In the genomic region with DNA sequence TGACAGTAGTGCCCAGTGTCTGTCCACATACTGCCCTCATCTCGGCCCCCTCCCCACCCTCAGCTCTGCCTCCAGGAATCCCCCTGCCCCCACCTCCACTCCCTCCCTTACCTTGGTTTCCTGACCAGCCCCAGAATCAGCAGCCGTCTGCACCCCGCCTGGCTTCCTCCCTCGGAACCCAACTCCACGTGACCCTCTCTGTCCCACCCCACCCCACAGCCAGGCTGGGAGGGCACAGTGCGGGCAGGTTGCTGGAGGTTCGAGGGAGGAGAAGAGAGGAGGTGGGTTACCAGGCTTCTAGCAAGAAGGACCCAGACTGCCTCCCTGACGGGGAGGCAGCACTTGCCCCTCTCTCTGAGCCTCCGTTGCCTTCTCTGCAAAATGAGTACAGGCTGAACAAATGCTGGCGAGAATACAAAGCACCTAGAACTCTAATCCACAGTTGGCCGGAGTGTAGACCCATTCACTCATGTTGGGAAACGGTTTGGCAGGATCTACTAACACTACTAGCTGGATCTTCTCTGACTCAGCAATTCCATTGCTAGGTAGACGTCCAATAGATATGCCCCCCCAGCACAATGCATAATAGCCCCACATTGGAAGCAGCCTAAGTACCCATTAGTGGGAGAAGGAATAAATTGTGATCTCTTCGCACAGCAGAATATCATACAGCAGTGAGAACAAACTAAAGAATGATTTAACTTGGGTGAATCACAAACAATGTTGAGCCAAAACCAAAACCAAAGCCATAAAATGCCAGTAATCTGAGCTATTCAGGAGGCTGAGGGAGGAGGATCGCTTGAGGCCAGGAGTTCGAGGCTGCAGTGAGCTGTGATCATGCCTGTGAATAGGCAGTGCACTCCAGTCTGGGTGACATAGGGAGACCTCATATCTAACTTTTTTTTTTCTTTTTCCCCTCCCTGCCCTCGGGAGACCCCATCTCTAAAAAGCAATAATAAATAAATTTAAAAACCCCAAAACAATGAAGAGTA, we compare ENCODE assay signal across 8 cellular contexts. TPM values are rescaled to one million over a fixed set of nuclear protein-coding genes. Genes with fewer than 3 reads are reported as not detected.
DNase-seq lines count a peak whose midpoint lies in the region; ATAC-seq and TF ChIP-seq lines count a peak whose summit lies in the region.

A gene (minus strand): TSS at position 151 of the 992 bp plus-strand sequence. CDS start 186 bp downstream, outside the sequence.

- peaks cover 17 to 38% of the 10 kb centered on the region in 2 donors for H3K36me3 Mint-ChIP-seq in CD4-positive, alpha-beta memory T cell

- H3K9me3 Mint-ChIP-seq in CD4-positive, alpha-beta memory T cell, result no peaks in the 10 kb centered on the region

- intact Hi-C loops in CD4-positive, alpha-beta memory T cell (cut with micrococcal nuclease), result loop anchor here (1.0 to 5.0 kb wide), 3 partner anchors 14 to 87 kb away; a partner anchor contains a TSS

- peak within 1 kb of the TSS; percentile 91 for H3K27ac ChIP-seq in CD4-positive, alpha-beta memory T cell (ENCODE audit: low read depth, low read length)
- H3K27ac ChIP-seq in esophagus (ENCODE audit: low read depth in 2 of 2, low read length in 1 of 2) (peak within 1 kb of the TSS; percentile 20 to 81), smooth muscle cell (ENCODE audit: low read depth) (no peak within 1 kb of the TSS)

- peaks cover 21% of the 10 kb centered on the region for H3K36me3 ChIP-seq in CD4-positive, alpha-beta memory T cell (ENCODE audit: insufficient read depth, low read length)
- no peaks in the 10 kb centered on the region for H3K36me3 ChIP-seq in esophagus (ENCODE audit: control insufficient read depth in 2 of 2, insufficient read depth in 2 of 2, low read length in 1 of 2)
- no peaks in the 10 kb centered on the region for H3K36me3 ChIP-seq in smooth muscle cell (ENCODE audit: low read depth)

- H3K4me3 ChIP-seq in CD4-positive, alpha-beta memory T cell (ENCODE audit: low read length in 2 of 2), result peak within 1 kb of the TSS; percentile 83 to 98
- H3K4me3 ChIP-seq in esophagus (ENCODE audit: low read depth in 1 of 2, low read length in 2 of 2) (peak within 1 kb of the TSS; percentile 25 to 41), smooth muscle cell (no peak within 1 kb of the TSS)

- H3K9me3 ChIP-seq in CD4-positive, alpha-beta memory T cell (ENCODE audit: control insufficient read depth in 1 of 2, low read length in 2 of 2), result no peaks in the 10 kb centered on the region
- H3K9me3 ChIP-seq in esophagus (ENCODE audit: control insufficient read depth in 2 of 2, insufficient read depth in 1 of 2, low read depth in 1 of 2, low read length in 1 of 2) (no peaks in the 10 kb centered on the region), smooth muscle cell (replicated peaks; ENCODE audit: low read depth) (no peaks in the 10 kb centered on the region)

- ATAC-seq in HG03280 (IDR thresholded peaks at IDR 0.05; ENCODE audit: unreplicated experiment), result peak; percentile 39

- no peak within 1 kb of the TSS for H3K4me2 ChIP-seq in smooth muscle cell

- no peaks in the 10 kb centered on the region for H3K27me3 ChIP-seq in CD4-positive, alpha-beta memory T cell (ENCODE audit: insufficient read depth, low read length)
- H3K27me3 ChIP-seq in esophagus (ENCODE audit: control insufficient read depth in 1 of 2, insufficient read depth in 2 of 2, low read length in 2 of 2) (peaks cover 0 to 2% of the 10 kb centered on the region in 2 donors), smooth muscle cell (ENCODE audit: low read depth) (peaks cover 53% of the 10 kb centered on the region)

- H3F3A ChIP-seq in smooth muscle cell (ENCODE audit: low read depth), result no peaks in the 10 kb centered on the region

- H3K79me2 ChIP-seq in smooth muscle cell (ENCODE audit: low read depth), result no peaks in the 10 kb centered on the region

- H3K27me3 Mint-ChIP-seq in CD4-positive, alpha-beta memory T cell, result no peaks in the 10 kb centered on the region

- no peak within 1 kb of the TSS for H2AFZ ChIP-seq in smooth muscle cell (ENCODE audit: low read depth)

- POLR2A ChIA-PET in CD4-positive, alpha-beta memory T cell (lab: Charles Lee; ENCODE audit: partially characterized antibody), result interaction anchor here (0.7 to 11.3 kb wide), 21 partner anchors 13 to 611 kb away, joined by 3 to 180 read pairs (median 4); a partner anchor contains a TSS

- DNase-seq in CD4-positive, alpha-beta memory T cell, result peak; percentile 43 to 75 (median 48)
- peak; percentile 55 for DNase-seq in activated CD4-positive, alpha-beta T cell treated with anti-CD3 and anti-CD28 coated beads, Interleukin-2, amount 50 U/mL, for 4 hours
- peak; percentile 68 to 73 for DNase-seq in stimulated activated CD4-positive, alpha-beta T cell treated with anti-CD3 and anti-CD28 coated beads, Interleukin-2, amount 100 ng/mL, for 24 hours
- DNase-seq in smooth muscle cell (lab: John Stamatoyannopoulos, UW; ENCODE audit: unreplicated experiment) (no peak), HCEC 1CT (no peak), amniotic stem cell (lab: John Stamatoyannopoulos, UW) (no peak)

- H4K20me1 ChIP-seq in smooth muscle cell (ENCODE audit: low read depth), result no peaks in the 10 kb centered on the region

- WGBS in esophagus, 2 donors, result 24 to 26% methylated on average over 17 of the region's 17 CpGs
- 51% methylated on average over 16 of the region's 17 CpGs for WGBS in smooth muscle cell (ENCODE audit: low lambda C conversion rate)

- TF ChIP-seq CTCF in smooth muscle cell (IDR thresholded peaks at IDR 0.05; ENCODE audit: borderline replicate concordance, insufficient read depth, poor library complexity, severe bottlenecking), result no peak

- peak within 1 kb of the TSS; percentile 91 to 97 (median 96) for H3K27ac Mint-ChIP-seq in CD4-positive, alpha-beta memory T cell

- peaks cover 39 to 85% (median 61%) of the 10 kb centered on the region in 4 donors for H3K4me1 Mint-ChIP-seq in CD4-positive, alpha-beta memory T cell

- H3K9ac ChIP-seq in smooth muscle cell (ENCODE audit: low read depth), result no peak within 1 kb of the TSS

- CTCF ChIA-PET in CD4-positive, alpha-beta memory T cell (lab: Charles Lee; ENCODE audit: partially characterized antibody), result interaction anchor here (0.6 to 9.7 kb wide), 6 partner anchors 31 to 288 kb away, joined by 3 to 106 read pairs (median 8); a partner anchor contains a TSS

- peaks cover 83% of the 10 kb centered on the region for H3K4me1 ChIP-seq in CD4-positive, alpha-beta memory T cell (ENCODE audit: insufficient read depth, low read length)
- H3K4me1 ChIP-seq in esophagus (ENCODE audit: control insufficient read depth in 2 of 2, insufficient read depth in 2 of 2, low read length in 1 of 2) (peaks cover 2 to 10% of the 10 kb centered on the region in 2 donors), smooth muscle cell (ENCODE audit: low read depth) (no peaks in the 10 kb centered on the region)

- H3K4me3 Mint-ChIP-seq in CD4-positive, alpha-beta memory T cell, result peak within 1 kb of the TSS; percentile 94 to 97 (median 96)

RNA-seq across cellular contexts. Expression of the gene that starts here (rescaled TPM):
- total RNA-seq in CD4-positive, alpha-beta memory T cell, result 100 to 1,000 TPM; 229 to 238 TPM
- polyA plus RNA-seq in CD4-positive, alpha-beta memory T cell, result 100 to 1,000 TPM in 1 of 2 donors, 10 to 100 TPM in 1; 37.4 to 106 TPM
- 1 to 10 TPM; 3.6 to 5.8 TPM for polyA plus RNA-seq in esophagus
- not detected in 2 replicates for total RNA-seq in smooth muscle cell
- 0.24 TPM in 1 of 2 replicates, not detected in the other for polyA plus RNA-seq in smooth muscle cell

Comparison
In these comparisons a context has a peak if more than half of its experiments do, and no peak if none do; other contexts are left out.
1. RNA of the gene that starts here (total RNA-seq): 229 to 238 TPM in CD4-positive, alpha-beta memory T cell; not detected in smooth muscle cell; every median in the first group is over 100 times any median in the second.
2. RNA of the gene that starts here (polyA plus RNA-seq): 37.4 to 106 TPM in CD4-positive, alpha-beta memory T cell; 3.6 to 5.8 TPM in esophagus and 0.24 TPM in smooth muscle cell; every median in the first group is over 4 times any median in the second.
3. DNase-seq: peak in CD4-positive, alpha-beta memory T cell (5 of 5), activated CD4-positive, alpha-beta T cell treated with anti-CD3 and anti-CD28 coated beads, Interleukin-2, amount 50 U/mL, for 4 hours (2 of 2) and stimulated activated CD4-positive, alpha-beta T cell treated with anti-CD3 and anti-CD28 coated beads, Interleukin-2, amount 100 ng/mL, for 24 hours (2 of 2); none in smooth muscle cell (single experiment), HCEC 1CT (single experiment) and amniotic stem cell (single experiment).